In the genomic region with DNA sequence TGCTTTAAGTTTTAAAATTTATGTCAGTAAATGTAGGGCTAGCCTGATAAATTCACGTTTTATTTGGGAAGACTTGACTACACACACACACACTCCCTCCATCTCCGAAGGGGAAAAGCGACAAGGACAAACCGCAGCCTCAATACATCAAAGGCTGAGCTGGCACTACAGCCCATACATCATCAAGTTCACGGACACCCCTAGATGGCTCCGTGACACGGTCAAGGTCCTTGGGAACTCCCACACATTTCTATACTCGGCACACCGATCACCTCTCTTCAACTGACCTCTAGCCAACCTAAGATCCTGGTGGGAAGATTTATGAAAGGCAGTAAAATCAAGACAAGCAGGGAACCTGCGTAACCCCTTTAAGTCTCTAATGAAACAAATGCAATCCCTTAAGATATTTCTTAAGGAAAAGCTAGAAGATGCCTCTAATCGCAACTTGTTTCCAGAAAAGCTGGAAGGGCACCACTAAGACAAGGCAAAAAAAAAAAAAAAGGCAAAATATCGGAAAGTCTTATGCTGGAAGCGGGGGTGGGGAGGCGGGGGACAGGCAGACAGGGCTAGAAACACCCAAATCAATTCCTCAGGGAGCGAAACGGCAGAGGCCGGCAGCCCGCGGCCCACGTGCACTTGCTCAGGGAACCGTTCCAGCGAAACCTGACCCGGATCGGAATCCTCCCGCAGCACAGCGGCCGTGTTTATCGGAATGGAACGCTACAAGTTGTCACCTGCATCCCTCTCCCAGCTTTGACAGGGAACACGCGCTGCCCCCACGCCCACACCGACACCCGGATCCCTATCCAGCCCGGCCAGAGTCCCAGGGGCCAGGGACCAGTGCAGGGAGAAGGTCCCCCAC, we compare ENCODE assay signal across 9 cellular contexts. TPM values are rescaled to one million over a fixed set of nuclear protein-coding genes. Genes with fewer than 3 reads are reported as not detected.
A peak's percentile ranks its signal among the peaks of the same experiment; 100 is the strongest.
DNase-seq lines count a peak whose midpoint lies in the region; ATAC-seq and TF ChIP-seq lines count a peak whose summit lies in the region.
"Had no signal": no experiment of that assay in that cellular context is flagged by ENCODE, and none has a peak within 500 bp of the region (broad histone marks: within the 10 kb centered on the region; RNA-seq: fewer than 3 reads in every experiment).

No MANE protein-coding gene starts in this region.

- intact Hi-C loops in uterus (cut with DNase I; ENCODE audit: low total_unique reads) = no loop called here

- POLR2A ChIA-PET in RWPE1 (lab: Yijun Ruan, JAX; ENCODE audit: low non-redundant PET) = no interaction called here

- ATAC-seq in esophagus mucosa = peak; percentile 8

- CTCF ChIA-PET in RWPE1 (lab: Yijun Ruan, JAX) = interaction anchor here (0.5 to 0.7 kb wide), 2 partner anchors 182 to 736 kb away, joined by 3 read pairs; no protein-coding TSS in a partner anchor

- H3K4me3 ChIP-seq in muscle layer of colon (ENCODE audit: low read depth in 1 of 2, low read length in 2 of 2) (peak overlapping the region; percentile 66 to 79), uterus (peak overlapping the region; percentile 41 to 54)

- H3K4me1 ChIP-seq in muscle layer of colon (ENCODE audit: insufficient read depth, low read length) (peaks cover 4% of the 10 kb centered on the region), uterus (no peaks in the 10 kb centered on the region)

- no peak for TF ChIP-seq POLR2A in uterus (IDR thresholded peaks at IDR 0.05)

- no peak overlapping the region for H3K27ac ChIP-seq in RWPE1
- H3K27ac ChIP-seq in muscle layer of colon (ENCODE audit: low read depth, low read length) = no peak overlapping the region
- peak overlapping the region; percentile 69 to 90 for H3K27ac ChIP-seq in uterus

- peak; percentile 31 for DNase-seq in NCI-H146 (lab: John Stamatoyannopoulos, UW)
- DNase-seq in NCI-H146 treated with DMSO at 0.1 percent for 48 hours (lab: John Stamatoyannopoulos, UW; ENCODE audit: unreplicated experiment) = no peak
- peak; percentile 28 for DNase-seq in RWPE1 (ENCODE audit: low spot score)
- peak; percentile 49 to 55 for DNase-seq in uterus
- no peak for DNase-seq in NOMO-1 treated with dmso at 0.1 percent for 144 hours (lab: John Stamatoyannopoulos, UW; ENCODE audit: unreplicated experiment)
- DNase-seq in COLO829 (ENCODE audit: low spot score) = no peak

- H3K9me3 ChIP-seq in muscle layer of colon (ENCODE audit: low read length) (no peaks in the 10 kb centered on the region), uterus (no peaks in the 10 kb centered on the region)

- H3K9ac ChIP-seq in muscle layer of colon (ENCODE audit: low read length) = no peak overlapping the region

- H3K36me3 ChIP-seq in muscle layer of colon (ENCODE audit: insufficient read depth, low read length) (no peaks in the 10 kb centered on the region), uterus (no peaks in the 10 kb centered on the region)

- TF ChIP-seq CTCF in RWPE1 (conservative IDR thresholded peaks at IDR 0.05; ENCODE audit: low read depth) (no peak), uterus (IDR thresholded peaks at IDR 0.05) (no peak)

- H3K27me3 ChIP-seq in muscle layer of colon (ENCODE audit: control insufficient read depth in 1 of 2, insufficient read depth in 2 of 2, low read length in 2 of 2) = no peaks in the 10 kb centered on the region
- H3K27me3 ChIP-seq in uterus = no peaks in the 10 kb centered on the region

RNA-seq across cellular contexts. Expression of gene ARHGAP20, which starts 1.5 kb away (rescaled TPM):
- total RNA-seq in esophagus mucosa (2.6 TPM), uterus (10 to 100 TPM in 3 of 4 donors, 1 to 10 TPM in 1; 9.0 to 20.3 (median 11.7) TPM)
- total RNA-seq: SK-MEL-5 had no signal

Comparison
In these comparisons a context has a peak if more than half of its experiments do, and no peak if none do; other contexts are left out.
1. DNase-seq: peak in NCI-H146 (single experiment), RWPE1 (single experiment) and uterus (2 of 2); none in NCI-H146 treated with DMSO at 0.1 percent for 48 hours (single experiment), NOMO-1 treated with dmso at 0.1 percent for 144 hours (single experiment) and COLO829 (single experiment).
2. H3K27ac ChIP-seq: peak in uterus (2 of 2); none in RWPE1 (single experiment) and muscle layer of colon (single experiment).